In genomic region chr1:68180441-68181164, GRCh38 we compare ENCODE assay signal across 14 cellular contexts. TPM values are rescaled to one million over a fixed set of nuclear protein-coding genes. Genes with fewer than 3 reads are reported as not detected.
DNase-seq lines count a peak whose midpoint lies in the region; ATAC-seq, FAIRE-seq and TF ChIP-seq lines count a peak whose summit lies in the region.
"Had no signal": no experiment of that assay in that cellular context is flagged by ENCODE, and none has a peak within 500 bp of the region (broad histone marks: within the 10 kb centered on the region; RNA-seq: fewer than 3 reads in every experiment).

No MANE protein-coding gene starts in this region.

- TF ChIP-seq CTCF in tibial nerve (IDR thresholded peaks at IDR 0.05) = no peak

- no peak for DNase-seq in tibial nerve (ENCODE audit: low spot score in 2 of 2)
- no peak for DNase-seq in UCSD-AML1 (lab: John Stamatoyannopoulos, UW; ENCODE audit: unreplicated experiment)
- no peak for DNase-seq in anterior cingulate cortex (lab: John Stamatoyannopoulos, UW)
- DNase-seq in HPDE6-E6E7 (ENCODE audit: extremely low spot score) = no peak
- DNase-seq: activated CD4-positive, alpha-beta T cell treated with anti-CD3 and anti-CD28 coated beads for 36 hours; activated T-cell treated with anti-CD3 and anti-CD28 coated beads, Interleukin-2, amount 50 U/mL, for 48 hours; ovary; stimulated activated CD8-positive, alpha-beta memory T cell treated with anti-CD3 and anti-CD28 coated beads, Interleukin-4, amount 100 ng/mL, for 48 hours had no signal

- peak; percentile 25 for FAIRE-seq in G401.6 (lab: Jason Lieb, UNC)
- FAIRE-seq: A204.1 had no signal

- peak; percentile 53 for ATAC-seq in GM19351 (IDR thresholded peaks at IDR 0.05; ENCODE audit: unreplicated experiment)
- ATAC-seq in HG02678 (IDR thresholded peaks at IDR 0.05; ENCODE audit: unreplicated experiment) = peak; percentile 64
- ATAC-seq in HG03457 (IDR thresholded peaks at IDR 0.05; ENCODE audit: unreplicated experiment) = peak; percentile 40
- ATAC-seq: activated CD4-positive, alpha-beta T cell treated with anti-CD3 and anti-CD28 coated beads for 36 hours had no signal

- TF ChIP-seq POLR2A in tibial nerve (IDR thresholded peaks at IDR 0.05) = no peak

- no peak for TF ChIP-seq EP300 in tibial nerve (IDR thresholded peaks at IDR 0.05)

- no peaks in the 10 kb centered on the region for H3K9me3 ChIP-seq in tibial nerve
- H3K9me3 ChIP-seq: ovary had no signal

- no peaks in the 10 kb centered on the region for H3K27me3 ChIP-seq in tibial nerve
- H3K27me3 ChIP-seq: ovary had no signal

- H3K27ac ChIP-seq in tibial nerve = no peak overlapping the region
- H3K27ac ChIP-seq: ovary had no signal

- H3K4me3 ChIP-seq in tibial nerve = no peak overlapping the region
- H3K4me3 ChIP-seq: ovary had no signal

- peaks cover 0 to 15% (median 0%) of the 10 kb centered on the region in 4 donors for H3K4me1 ChIP-seq in tibial nerve

- H3K36me3 ChIP-seq in tibial nerve = no peaks in the 10 kb centered on the region
- H3K36me3 ChIP-seq: ovary had no signal

RNA-seq across cellular contexts. Expression of gene WLS, which starts 51.7 kb away (rescaled TPM):
- 10 to 100 TPM; 34.8 to 78.9 (median 44.4) TPM for total RNA-seq in tibial nerve
- total RNA-seq: activated CD4-positive, alpha-beta T cell treated with anti-CD3 and anti-CD28 coated beads for 36 hours; T-helper 1 cell treated with Interleukin-12 subunit alpha and Interleukin-12 subunit beta and Interleukin-4 antibody, amounts not matched to agents 30 ng/mL and 1 ng/mL, for 36 hours had no signal
